16 cellular contexts compared by ENCODE assay signal in genomic region chr6:57276946-57277345, GRCh38.
"Had no signal": no experiment of that assay in that cellular context is flagged by ENCODE, and none has a peak within 500 bp of the region (broad histone marks: within the 10 kb centered on the region; RNA-seq: fewer than 3 reads in every experiment).

No MANE protein-coding gene starts in this region.

- H3K27ac ChIP-seq: cardiac muscle cell, prostate gland, right atrium auricular region, skin epidermis, stomach had no signal

- H3K36me3 Mint-ChIP-seq: activated naive CD8-positive, alpha-beta T cell had no signal

- DNase-seq: activated CD4-positive, alpha-beta T cell treated with anti-CD3 and anti-CD28 coated beads, Interleukin-2, amount 50 U/mL, for 4 hours; head of caudate nucleus; kidney; midbrain; occipital lobe; stimulated activated CD4-positive, alpha-beta T cell treated with anti-CD3 and anti-CD28 coated beads, Interleukin-15, amount 100 ng/mL, for 24 hours; stimulated activated CD4-positive, alpha-beta T cell treated with anti-CD3 and anti-CD28 coated beads, Interleukin-2, amount 100 ng/mL, for 48 hours; stomach; SW 1271; trophoblast cell had no signal

- H3K9me3 ChIP-seq: prostate gland, right atrium auricular region, stomach had no signal

- H3K36me3 ChIP-seq: cardiac muscle cell, prostate gland, right atrium auricular region, stomach had no signal

- H3K27ac Mint-ChIP-seq: activated naive CD8-positive, alpha-beta T cell had no signal

- H3K4me1 ChIP-seq: prostate gland, right atrium auricular region, stomach had no signal

- H3K27me3 ChIP-seq: cardiac muscle cell, right atrium auricular region, stomach had no signal

- ATAC-seq: left lobe of liver had no signal

- H3K4me3 ChIP-seq: cardiac muscle cell, prostate gland, right atrium auricular region, skin epidermis, stomach had no signal

- H3K4me3 Mint-ChIP-seq: activated naive CD8-positive, alpha-beta T cell had no signal
